27 cellular contexts compared by ENCODE assay signal in genomic region chr7:144390481-144390880, GRCh38. TPM values are rescaled to one million over a fixed set of nuclear protein-coding genes. Genes with fewer than 3 reads are reported as not detected.
A peak's percentile ranks its signal among the peaks of the same experiment; 100 is the strongest.
DNase-seq lines count a peak whose midpoint lies in the region; ATAC-seq and TF ChIP-seq lines count a peak whose summit lies in the region.
"Had no signal": no experiment of that assay in that cellular context is flagged by ENCODE, and none has a peak within 500 bp of the region (broad histone marks: within the 10 kb centered on the region; RNA-seq: fewer than 3 reads in every experiment).

No MANE protein-coding gene starts in this region.

- no peaks in the 10 kb centered on the region for H3K36me3 ChIP-seq in hepatocyte (replicated peaks; ENCODE audit: insufficient read depth, low read depth)
- H3K36me3 ChIP-seq: lower lobe of right lung, uterus had no signal

- H2AFZ ChIP-seq in hepatocyte = no peak overlapping the region

- no peak overlapping the region for H3K4me3 ChIP-seq in hepatocyte
- H3K4me3 ChIP-seq: lower lobe of right lung, uterus had no signal

- no peaks in the 10 kb centered on the region for H3K79me2 ChIP-seq in hepatocyte

- H3K27ac ChIP-seq in VCaP (peak overlapping the region; percentile 93), hepatocyte (peak overlapping the region; percentile 67)
- H3K27ac ChIP-seq: lower lobe of right lung, uterus had no signal

- peaks cover 10% of the 10 kb centered on the region for H3K4me1 ChIP-seq in hepatocyte (ENCODE audit: insufficient read depth)
- H3K4me1 ChIP-seq: uterus had no signal

- no peak overlapping the region for H3K4me2 ChIP-seq in hepatocyte

- in situ Hi-C loops in G401 (cut with HindIII; ENCODE audit: low sequenced_read_pairs) = no loop called here

- H3K9me2 ChIP-seq in hepatocyte (replicated peaks; ENCODE audit: insufficient read depth) = no peaks in the 10 kb centered on the region

- no peak for TF ChIP-seq CTCF in VCaP (conservative IDR thresholded peaks at IDR 0.05)
- TF ChIP-seq CTCF in hepatocyte (IDR thresholded peaks at IDR 0.05; ENCODE audit: poor library complexity) = no peak

- 41% methylated on average over 7 of the region's 7 CpGs for WGBS in hepatocyte (ENCODE audit: low lambda C conversion rate, missing lambda C conversion rate)

- H3K9me3 ChIP-seq in hepatocyte (ENCODE audit: low read depth) = no peaks in the 10 kb centered on the region
- H3K9me3 ChIP-seq: lower lobe of right lung, uterus had no signal

- no peaks in the 10 kb centered on the region for H3K27me3 ChIP-seq in hepatocyte
- H3K27me3 ChIP-seq: uterus had no signal

- ATAC-seq in HG02763 (IDR thresholded peaks at IDR 0.05; ENCODE audit: unreplicated experiment) = no peak
- ATAC-seq in HG02884 (IDR thresholded peaks at IDR 0.05; ENCODE audit: unreplicated experiment) = no peak
- ATAC-seq: lower lobe of right lung, Panc1 had no signal

- DNase-seq in G401 (ENCODE audit: low spot score) (peak; percentile 5), hepatocyte (ENCODE audit: low spot score) (no peak), pons (ENCODE audit: low spot score) (peak; percentile 17), GM19238 (ENCODE audit: insufficient read length, low spot score) (no peak), iPS-NIHi11 (ENCODE audit: low spot score) (no peak)
- DNase-seq: activated CD4-positive, alpha-beta T cell treated with anti-CD3 and anti-CD28 coated beads for 4 hours; Calu3; effector CD4-positive, alpha-beta T cell; EL; erythroblast; foreskin melanocyte; lower lobe of right lung; MV-4-11; NCI-H187 treated with DMSO at 0.1 percent for 48 hours; NK-92 treated with Interleukin-12 subunit alpha and Interleukin-12 subunit beta, amount 100 ng/mL, for 24 hours; uterus had no signal

- no peaks in the 10 kb centered on the region for H4K20me1 ChIP-seq in hepatocyte (ENCODE audit: insufficient read depth, poor library complexity, severe bottlenecking)

RNA-seq across cellular contexts. Expression of gene NOBOX, which starts 13.0 kb away (rescaled TPM):
- not detected in 2 replicates for total RNA-seq in G401 (2014; rRNA removed; shearing (Covaris generic))
- 0.07 TPM in 1 of 2 replicates, not detected in the other for total RNA-seq in hepatocyte
- polyA plus RNA-seq in hepatocyte = 0.54 TPM in 1 of 2 replicates, not detected in the other
- total RNA-seq: Calu3, cerebellum, H4, lower lobe of right lung, myocyte, NCI-H460, omental fat pad, uterus had no signal
- polyA plus RNA-seq: AG04450, keratinocyte had no signal

RNA-seq across cellular contexts. Expression of gene ARHGEF5, which starts 35.3 kb away (rescaled TPM):
- total RNA-seq in G401 (2014; rRNA removed; shearing (Covaris generic)) = not detected in 2 replicates
- total RNA-seq in hepatocyte = 16.9 and 24.2 TPM in 2 replicates
- 22.9 and 23.1 TPM in 2 replicates for polyA plus RNA-seq in hepatocyte

Comparison
In these comparisons a context has a peak if more than half of its experiments do, and no peak if none do; other contexts are left out.
1. DNase-seq: peak in G401 (single experiment) and pons (single experiment); none in hepatocyte (single experiment), GM19238 (single experiment) and iPS-NIHi11 (single experiment).
2. RNA of gene ARHGEF5, which starts 35.3 kb away (total RNA-seq): 16.9 to 24.2 TPM in hepatocyte; not detected in G401; every median in the first group is over 10 times any median in the second.